Comparison of ENCODE assay signal across 15 cellular contexts in the genomic region with DNA sequence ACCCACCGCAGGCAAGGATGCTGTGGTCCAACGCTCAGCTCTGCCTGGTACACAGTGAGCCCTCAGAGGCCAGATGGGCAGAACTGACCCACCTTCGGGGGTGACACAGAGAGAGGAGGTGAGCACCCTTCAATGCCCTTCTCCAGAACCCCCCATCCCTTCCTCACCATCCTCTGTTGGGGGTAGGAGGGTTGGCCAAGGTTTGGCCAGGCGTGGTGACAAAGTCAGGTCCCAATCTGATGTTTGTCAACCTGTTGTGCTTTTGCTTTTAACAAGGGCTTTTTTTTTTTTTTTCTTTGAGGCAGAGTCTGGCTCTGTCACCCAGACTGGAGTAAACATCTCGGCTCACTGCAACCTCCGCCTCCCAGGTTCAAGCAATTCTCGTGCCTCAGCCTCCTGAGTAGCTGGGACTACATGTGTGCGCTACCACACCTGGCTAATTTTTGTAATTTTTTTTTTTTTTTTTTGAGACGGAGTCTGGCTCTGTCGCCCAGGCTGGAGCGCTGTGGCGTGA. TPM values are rescaled to one million over a fixed set of nuclear protein-coding genes. Genes with fewer than 3 reads are reported as not detected.
DNase-seq lines count a peak whose midpoint lies in the region; ATAC-seq and TF ChIP-seq lines count a peak whose summit lies in the region.
"Had no signal": no experiment of that assay in that cellular context is flagged by ENCODE, and none has a peak within 500 bp of the region (broad histone marks: within the 10 kb centered on the region; RNA-seq: fewer than 3 reads in every experiment).

No MANE protein-coding gene starts in this region.

- no peaks in the 10 kb centered on the region for H3K4me1 ChIP-seq in endodermal cell (ENCODE audit: control insufficient read depth, insufficient read depth, low read length)
- peaks cover 28% of the 10 kb centered on the region for H3K4me1 ChIP-seq in thymus (ENCODE audit: control insufficient read depth, insufficient read depth, low read length)
- H3K4me1 ChIP-seq: right lobe of liver had no signal

- WGBS in endodermal cell (ENCODE audit: insufficient coverage in 1 of 2, insufficient read length in 1 of 2), 2 experiments = 96% methylated on average over 7 of the region's 12 CpGs; no CpG with 5 or more reads in 1 of the 2 experiments
- 91% methylated on average over 12 of the region's 12 CpGs for WGBS in thymus

- intact Hi-C loops in left ventricle myocardium superior (cut with micrococcal nuclease) = loop anchor here (2.0 kb wide), 1 partner anchor 45 kb away; no protein-coding TSS in a partner anchor
- intact Hi-C loops in Right ventricle myocardium inferior (cut with DNase I) = no loop called here

- H3K27me3 ChIP-seq in WERI-Rb-1 (ENCODE audit: insufficient read depth, low read depth, severe bottlenecking) (no peaks in the 10 kb centered on the region), endodermal cell (ENCODE audit: control insufficient read depth, insufficient read depth, low read length, poor library complexity, severe bottlenecking) (no peaks in the 10 kb centered on the region), thymus (ENCODE audit: control insufficient read depth, insufficient read depth) (no peaks in the 10 kb centered on the region)
- H3K27me3 ChIP-seq: right lobe of liver, suprapubic skin had no signal

- H3K27me3 Mint-ChIP-seq in endodermal cell (ENCODE audit: insufficient read depth) = peaks cover 4% of the 10 kb centered on the region

- DNase-seq in left ventricle myocardium superior (peak; percentile 7), Right ventricle myocardium inferior (ENCODE audit: missing footprints) (no peak), WERI-Rb-1 (no peak), endodermal cell (peak; percentile 32), NCI-H510A treated with DMSO at 0.1 percent for 48 hours (lab: John Stamatoyannopoulos, UW) (no peak), pons (ENCODE audit: low spot score) (no peak), NCI-H2171 (lab: John Stamatoyannopoulos, UW) (no peak)

- no peaks in the 10 kb centered on the region for H3K4me1 Mint-ChIP-seq in endodermal cell

- H3K4me3 Mint-ChIP-seq in endodermal cell = no peak overlapping the region

- H3K9me3 Mint-ChIP-seq in endodermal cell = no peaks in the 10 kb centered on the region
- H3K9me3 Mint-ChIP-seq: GM23338 had no signal

- TF ChIP-seq CTCF in WERI-Rb-1 (IDR thresholded peaks at IDR 0.05; ENCODE audit: low read depth, low read length) (no peak), endodermal cell (conservative IDR thresholded peaks at IDR 0.05) (no peak)

- H3K27ac ChIP-seq in WERI-Rb-1 (peak overlapping the region; percentile 88), endodermal cell (ENCODE audit: low read depth, low read length) (no peak overlapping the region), thymus (ENCODE audit: low read depth) (peak overlapping the region; percentile 80)
- H3K27ac ChIP-seq: neutrophil, right lobe of liver, SK-N-MC had no signal

- H3K9ac ChIP-seq in endodermal cell (ENCODE audit: extremely low read depth, low read length, poor library complexity, severe bottlenecking) = no peak overlapping the region

- no peak overlapping the region for H3K4me3 ChIP-seq in WERI-Rb-1 (ENCODE audit: low read depth, low read length)
- no peak overlapping the region for H3K4me3 ChIP-seq in endodermal cell (ENCODE audit: low read length)
- H3K4me3 ChIP-seq in thymus (ENCODE audit: low read length) = no peak overlapping the region
- H3K4me3 ChIP-seq: GM23338, K562, right lobe of liver, SK-N-MC, suprapubic skin had no signal

- H3K27ac Mint-ChIP-seq in endodermal cell = no peak overlapping the region
- H3K27ac Mint-ChIP-seq: GM23338 had no signal

- H3K36me3 ChIP-seq in WERI-Rb-1 (no peaks in the 10 kb centered on the region), endodermal cell (ENCODE audit: control insufficient read depth, insufficient read depth, low read length) (no peaks in the 10 kb centered on the region), thymus (ENCODE audit: control insufficient read depth, insufficient read depth) (no peaks in the 10 kb centered on the region)
- H3K36me3 ChIP-seq: neutrophil, right lobe of liver, suprapubic skin had no signal

- H3K9me3 ChIP-seq in WERI-Rb-1 (ENCODE audit: severe bottlenecking) = no peaks in the 10 kb centered on the region
- no peaks in the 10 kb centered on the region for H3K9me3 ChIP-seq in endodermal cell (ENCODE audit: control insufficient read depth, low read length)
- H3K9me3 ChIP-seq in thymus (ENCODE audit: control insufficient read depth) = no peaks in the 10 kb centered on the region
- H3K9me3 ChIP-seq: neutrophil, right lobe of liver, suprapubic skin had no signal

- ATAC-seq in left ventricle myocardium superior (no peak), Right ventricle myocardium inferior (no peak)

- no peaks in the 10 kb centered on the region for H3K36me3 Mint-ChIP-seq in endodermal cell (ENCODE audit: low read depth)

RNA-seq across cellular contexts. Expression of a gene that starts 7.3 kb away (rescaled TPM):
- total RNA-seq in left ventricle myocardium superior (3.0 TPM), Right ventricle myocardium inferior (3.8 TPM), endodermal cell (not detected)
- not detected for polyA plus RNA-seq in endodermal cell (2013, experiment 1 of 2)
- not detected for polyA plus RNA-seq in endodermal cell (2013, experiment 2 of 2)
- 7.8 TPM for polyA plus RNA-seq in thymus
- total RNA-seq: GM23338 had no signal
- polyA plus RNA-seq: GM23338 had no signal

RNA-seq across cellular contexts. Expression of a gene that starts 16.5 kb away (rescaled TPM):
- total RNA-seq in left ventricle myocardium superior (323 TPM), Right ventricle myocardium inferior (378 TPM), endodermal cell (100 to 1,000 TPM; 564 to 573 TPM)
- 356 TPM for polyA plus RNA-seq in endodermal cell (2013, experiment 1 of 2)
- polyA plus RNA-seq in endodermal cell (2013, experiment 2 of 2) = 335 TPM
- polyA plus RNA-seq in thymus = 167 TPM

RNA-seq across cellular contexts. Expression of a gene that starts 18.4 kb away (rescaled TPM):
- total RNA-seq in left ventricle myocardium superior (not detected), Right ventricle myocardium inferior (not detected), endodermal cell (not detected)
- 3.8 TPM for polyA plus RNA-seq in endodermal cell (2013, experiment 1 of 2)
- polyA plus RNA-seq in endodermal cell (2013, experiment 2 of 2) = 3.6 TPM
- polyA plus RNA-seq in thymus = not detected
- total RNA-seq: GM23338, K562, right lobe of liver, suprapubic skin had no signal
- polyA plus RNA-seq: aorta had no signal

RNA-seq across cellular contexts. Expression of a gene that starts 43.4 kb away (rescaled TPM):
- total RNA-seq in left ventricle myocardium superior (14.1 TPM), Right ventricle myocardium inferior (14.1 TPM), endodermal cell (under 1 TPM; 0.15 to 0.70 TPM)
- polyA plus RNA-seq in endodermal cell (2013, experiment 1 of 2) = 11.3 TPM
- polyA plus RNA-seq in endodermal cell (2013, experiment 2 of 2) = 10.6 TPM
- polyA plus RNA-seq in thymus = 3.4 TPM

Comparison
In these comparisons a context has a peak if more than half of its experiments do, and no peak if none do; other contexts are left out.
1. DNase-seq: peak in left ventricle myocardium superior (single experiment) and endodermal cell (single experiment); none in Right ventricle myocardium inferior (single experiment), WERI-Rb-1 (single experiment), NCI-H510A treated with DMSO at 0.1 percent for 48 hours (single experiment), pons (single experiment) and NCI-H2171 (single experiment).